1 cellular context compared by ENCODE assay signal in genomic region chr17:29593546-29594440, GRCh38.
TF ChIP-seq lines count a peak whose summit lies in the region.

No MANE protein-coding gene starts in this region.

TF ChIP-seq in HepG2, 621 proteins besides CTCF, POLR2A, EP300 and RAD21 (continued from another document and continues in another):
- TF ChIP-seq ZNF142 (CRISPR knock-in tag; IDR thresholded peaks at IDR 0.05): 0 out of 2 replicates have a peak, but pooled peaks have one; percentile 37
- TF ChIP-seq STAT6 (CRISPR knock-in tag; IDR thresholded peaks at IDR 0.05; ENCODE audit: borderline replicate concordance): no peak
- peak; percentile 58 for TF ChIP-seq ARID4A (CRISPR knock-in tag; IDR thresholded peaks at IDR 0.05; ENCODE audit: borderline replicate concordance)
- TF ChIP-seq ZMYM2 (CRISPR knock-in tag; IDR thresholded peaks at IDR 0.05): no peak
- 0 out of 2 replicates have a peak, but pooled peaks have one; percentile 33 for TF ChIP-seq PCBP1 (IDR thresholded peaks at IDR 0.05; ENCODE audit: borderline replicate concordance, low read depth, low read length)
- TF ChIP-seq NR2F6 (IDR thresholded peaks at IDR 0.05): no peak
- peak; percentile 35; the same call in 1 of the 2 replicates for TF ChIP-seq NR2F6 (CRISPR knock-in tag; IDR thresholded peaks at IDR 0.05)
- TF ChIP-seq KLF16 (CRISPR knock-in tag; IDR thresholded peaks at IDR 0.05): peak in 1 of 2 experiments; percentile 43; a peak in 1 of 4 replicates
- TF ChIP-seq ZNF274 (CRISPR knock-in tag; IDR thresholded peaks at IDR 0.05): 0 out of 2 replicates have a peak, but pooled peaks have one; percentile 55
- no peak for TF ChIP-seq POLR2G (IDR thresholded peaks at IDR 0.05; ENCODE audit: low read depth, low read length)
- no peak for TF ChIP-seq ZC3H4 (CRISPR knock-in tag; IDR thresholded peaks at IDR 0.05; ENCODE audit: borderline replicate concordance)
- TF ChIP-seq HNRNPLL (IDR thresholded peaks at IDR 0.05; ENCODE audit: low read depth, low read length, poor library complexity, severe bottlenecking): peak; percentile 16
- TF ChIP-seq ZNF576 (CRISPR knock-in tag; IDR thresholded peaks at IDR 0.05): no peak
- no peak for TF ChIP-seq ZNF839 (CRISPR knock-in tag; IDR thresholded peaks at IDR 0.05; ENCODE audit: borderline replicate concordance)
- peak; percentile 48; the same call in 1 of the 2 replicates for TF ChIP-seq NR0B2 (CRISPR knock-in tag; IDR thresholded peaks at IDR 0.05)
- no peak for TF ChIP-seq ZNF607 (CRISPR knock-in tag; IDR thresholded peaks at IDR 0.05; ENCODE audit: borderline replicate concordance)
- TF ChIP-seq PAXIP1 (CRISPR knock-in tag; conservative IDR thresholded peaks at IDR 0.05): no peak
- peak; percentile 51; the same call in 1 of the 2 replicates for TF ChIP-seq HMGXB3 (CRISPR knock-in tag; IDR thresholded peaks at IDR 0.05; ENCODE audit: borderline replicate concordance)
- TF ChIP-seq CHCHD3 (CRISPR knock-in tag; IDR thresholded peaks at IDR 0.05): peak; percentile 79; the same call in 1 of the 2 replicates
- TF ChIP-seq FOSL2 (CRISPR knock-in tag; IDR thresholded peaks at IDR 0.05): peak; percentile 12; the same call in 1 of the 2 replicates
- TF ChIP-seq ZNF687 (CRISPR knock-in tag; IDR thresholded peaks at IDR 0.05): peak; percentile 62
